In genomic region chr2:235070063-235070706, GRCh38 we compare ENCODE assay signal across 19 cellular contexts.
DNase-seq lines count a peak whose midpoint lies in the region; ATAC-seq, FAIRE-seq and TF ChIP-seq lines count a peak whose summit lies in the region.
"Had no signal": no experiment of that assay in that cellular context is flagged by ENCODE, and none has a peak within 500 bp of the region (broad histone marks: within the 10 kb centered on the region; RNA-seq: fewer than 3 reads in every experiment).

No MANE protein-coding gene starts in this region.

- peak overlapping the region; percentile 0 for H3K27ac ChIP-seq in mesenchymal stem cell (ENCODE audit: low read length, poor library complexity, severe bottlenecking)
- H3K27ac ChIP-seq: SJCRH30, transverse colon had no signal

- no peak for TF ChIP-seq CTCF in epithelial cell of proximal tubule (conservative IDR thresholded peaks at IDR 0.05; ENCODE audit: low read depth, low read length)

- no peak overlapping the region for H2BK12ac ChIP-seq in mesenchymal stem cell (ENCODE audit: low read length in 2 of 2)

- no peak overlapping the region for H2BK15ac ChIP-seq in mesenchymal stem cell (ENCODE audit: low read depth, poor library complexity, severe bottlenecking)

- no peak overlapping the region for H2AK5ac ChIP-seq in mesenchymal stem cell (ENCODE audit: low read length, severe bottlenecking)

- no peak overlapping the region for H3K4me2 ChIP-seq in mesenchymal stem cell (ENCODE audit: low read length, poor library complexity, severe bottlenecking)

- no peak overlapping the region for H2BK5ac ChIP-seq in mesenchymal stem cell (ENCODE audit: low read depth, low read length, poor library complexity, severe bottlenecking)

- no peak overlapping the region for H2AFZ ChIP-seq in mesenchymal stem cell (ENCODE audit: low read depth, low read length)

- no peak overlapping the region for H4K91ac ChIP-seq in mesenchymal stem cell (ENCODE audit: low read length)

- no peak for ATAC-seq in HG02852 (IDR thresholded peaks at IDR 0.05; ENCODE audit: unreplicated experiment)
- ATAC-seq: HCT116; natural killer cell; stimulated activated naive B cell treated with anti-CD40 and anti-IgM and Interleukin-4, amounts not matched to agents 10 μg/mL and 1 μg/mL and 100 μg/mL, for 72 hours had no signal

- no peak overlapping the region for H3K14ac ChIP-seq in mesenchymal stem cell (ENCODE audit: low read length in 2 of 2)

- no peak overlapping the region for H2BK120ac ChIP-seq in mesenchymal stem cell (ENCODE audit: low read depth, low read length)

- peak overlapping the region in 1 of 2 experiments; percentile 22 for H3K18ac ChIP-seq in mesenchymal stem cell (ENCODE audit: low read depth in 1 of 2, low read length in 2 of 2)

- peaks cover 8% of the 10 kb centered on the region for H3K4me1 ChIP-seq in mesenchymal stem cell (ENCODE audit: control insufficient read depth, insufficient read depth, low read depth, low read length)
- H3K4me1 ChIP-seq: SJCRH30, transverse colon had no signal

- H3K4ac ChIP-seq in mesenchymal stem cell (ENCODE audit: low read depth in 1 of 2, low read length in 2 of 2): no peak overlapping the region

- no peak overlapping the region for H3K23ac ChIP-seq in mesenchymal stem cell (ENCODE audit: low read length in 2 of 2)

- FAIRE-seq in RCC 7860 (lab: Jason Lieb, UNC): no peak

- no peak overlapping the region for H4K8ac ChIP-seq in mesenchymal stem cell (ENCODE audit: low read length)

- H3K27me3 ChIP-seq in mesenchymal stem cell (ENCODE audit: control insufficient read depth in 1 of 2, insufficient read depth in 1 of 2, low read length in 2 of 2): no peaks in the 10 kb centered on the region
- H3K27me3 ChIP-seq: SJCRH30, transverse colon had no signal

- no peaks in the 10 kb centered on the region for H3K36me3 ChIP-seq in mesenchymal stem cell (ENCODE audit: control insufficient read depth in 1 of 2, insufficient read depth in 2 of 2, low read depth in 1 of 2, low read length in 2 of 2)
- H3K36me3 ChIP-seq: SJCRH30, transverse colon had no signal

- no peak overlapping the region for H3K9ac ChIP-seq in mesenchymal stem cell (ENCODE audit: low read length)

- H3K79me1 ChIP-seq in mesenchymal stem cell (replicated peaks; ENCODE audit: low read length, poor library complexity, severe bottlenecking): no peaks in the 10 kb centered on the region

- H3K4me3 ChIP-seq in epithelial cell of proximal tubule (ENCODE audit: low read depth, low read length) (no peak overlapping the region), mesenchymal stem cell (ENCODE audit: insufficient read depth in 1 of 2, low read depth in 1 of 2, low read length in 2 of 2) (no peak overlapping the region)
- H3K4me3 ChIP-seq: SJCRH30, transverse colon had no signal

- peak; percentile 39 for DNase-seq in AG08395 (ENCODE audit: low spot score)
- peak; percentile 20 for DNase-seq in RCC 7860 (ENCODE audit: low spot score)
- peak; percentile 35 for DNase-seq in epithelial cell of proximal tubule (ENCODE audit: low read depth)
- DNase-seq in mesenchymal stem cell: no peak
- DNase-seq in activated gamma-delta T cell (lab: John Stamatoyannopoulos, UW): no peak
- DNase-seq in HCEC 1CT: no peak
- DNase-seq in activated CD4-positive, alpha-beta T cell treated with anti-CD3 and anti-CD28 coated beads for 1 hour: no peak
- DNase-seq: activated CD4-positive, CD25-positive, alpha-beta regulatory T cell treated with anti-CD3 and anti-CD28 coated beads, Interleukin-2, amount 50 U/mL, for 72 hours; amniotic stem cell; DMS53; natural killer cell; NCI-H1694 treated with DMSO at 0.1 percent for 48 hours; NCI-H510A treated with DMSO at 0.1 percent for 48 hours; SJCRH30; stimulated activated CD4-positive, alpha-beta T cell treated with anti-CD3 and anti-CD28 coated beads, Interleukin-15, amount 100 ng/mL, for 24 hours; stimulated activated naive B cell treated with anti-CD40 and anti-IgM and Interleukin-4, amounts not matched to agents 10 μg/mL and 1 μg/mL and 100 μg/mL, for 72 hours; transverse colon had no signal

- H3K9me3 ChIP-seq in mesenchymal stem cell (ENCODE audit: control insufficient read depth, low read length): no peaks in the 10 kb centered on the region
- H3K9me3 ChIP-seq: SJCRH30, transverse colon had no signal

Comparison
In these comparisons a context has a peak if more than half of its experiments do, and no peak if none do; other contexts are left out.
1. DNase-seq: peak in AG08395 (single experiment), RCC 7860 (single experiment) and epithelial cell of proximal tubule (single experiment); none in mesenchymal stem cell (single experiment), activated gamma-delta T cell (single experiment), HCEC 1CT (single experiment) and activated CD4-positive, alpha-beta T cell treated with anti-CD3 and anti-CD28 coated beads for 1 hour (single experiment).